In genomic region chr16:19688396-19689024, GRCh38 we compare ENCODE assay signal across 19 cellular contexts. TPM values are rescaled to one million over a fixed set of nuclear protein-coding genes. Genes with fewer than 3 reads are reported as not detected.
A peak's percentile ranks its signal among the peaks of the same experiment; 100 is the strongest.
DNase-seq lines count a peak whose midpoint lies in the region; ATAC-seq and TF ChIP-seq lines count a peak whose summit lies in the region.
"Had no signal": no experiment of that assay in that cellular context is flagged by ENCODE, and none has a peak within 500 bp of the region (broad histone marks: within the 10 kb centered on the region; RNA-seq: fewer than 3 reads in every experiment).

No MANE protein-coding gene starts in this region.

- TF ChIP-seq POLR2A in breast epithelium (IDR thresholded peaks at IDR 0.05): no peak

- no peak overlapping the region for H3K4me3 ChIP-seq in breast epithelium
- no peak overlapping the region for H3K4me3 ChIP-seq in mammary epithelial cell (replicated peaks in 1 of 3; ENCODE audit: insufficient read depth in 1 of 3, low read depth in 2 of 3, low read length in 3 of 3)
- H3K4me3 ChIP-seq in upper lobe of right lung: no peak overlapping the region
- H3K4me3 ChIP-seq: GM12878, heart right ventricle, PC-9 had no signal

- H3K27ac Mint-ChIP-seq in MCF 10A (ENCODE audit: low read depth, unreplicated experiment) (no peak overlapping the region), nephron (peak overlapping the region; percentile 16 to 52 (median 37))
- H3K27ac Mint-ChIP-seq: activated CD4-positive, alpha-beta T cell treated with anti-CD3 and anti-CD28 coated beads for 36 hours had no signal

- no peaks in the 10 kb centered on the region for H3K36me3 ChIP-seq in breast epithelium
- H3K36me3 ChIP-seq in mammary epithelial cell (ENCODE audit: insufficient read depth, low read length): no peaks in the 10 kb centered on the region
- peaks cover 51% of the 10 kb centered on the region for H3K36me3 ChIP-seq in upper lobe of right lung

- no peak overlapping the region for H3K4me2 ChIP-seq in mammary epithelial cell (ENCODE audit: insufficient read depth, low read depth, low read length)
- H3K4me2 ChIP-seq: PC-9 had no signal

- no peak overlapping the region for H3K9ac ChIP-seq in mammary epithelial cell (ENCODE audit: insufficient read depth, low read length)

- no peak overlapping the region for H2AFZ ChIP-seq in mammary epithelial cell (ENCODE audit: low read depth, low read length)
- H2AFZ ChIP-seq: PC-9 had no signal

- peaks cover 37% of the 10 kb centered on the region for H3K36me3 Mint-ChIP-seq in MCF 10A (ENCODE audit: insufficient read depth, unreplicated experiment)
- peaks cover 62% of the 10 kb centered on the region for H3K36me3 Mint-ChIP-seq in nephron (ENCODE audit: low read depth)

- POLR2A ChIA-PET in MCF 10A (lab: Yijun Ruan, JAX): interaction anchor here (2.1 kb wide), 1 partner anchor 8 kb away, joined by 5 read pairs; no protein-coding TSS in a partner anchor

- H3K4me1 ChIP-seq in breast epithelium (no peaks in the 10 kb centered on the region), mammary epithelial cell (ENCODE audit: insufficient read depth, low read length) (peaks cover 3% of the 10 kb centered on the region), upper lobe of right lung (peaks cover 5% of the 10 kb centered on the region)

- H4K20me1 ChIP-seq in mammary epithelial cell (ENCODE audit: insufficient read depth, low read length): no peaks in the 10 kb centered on the region

- no peaks in the 10 kb centered on the region for H3K27me3 Mint-ChIP-seq in MCF 10A (ENCODE audit: insufficient read depth, unreplicated experiment)
- H3K27me3 Mint-ChIP-seq in nephron (ENCODE audit: low read depth): no peaks in the 10 kb centered on the region
- H3K27me3 Mint-ChIP-seq: activated CD4-positive, alpha-beta T cell treated with anti-CD3 and anti-CD28 coated beads for 36 hours; CD4-positive, alpha-beta memory T cell had no signal

- TF ChIP-seq CTCF in breast epithelium (IDR thresholded peaks at IDR 0.05) (no peak), MCF 10A (IDR thresholded peaks at IDR 0.05; ENCODE audit: unreplicated experiment) (no peak), mammary epithelial cell (conservative IDR thresholded peaks at IDR 0.05 in 1 of 2, IDR thresholded peaks at IDR 0.05 in 1 of 2; ENCODE audit: extremely low read depth in 1 of 2, insufficient read depth in 1 of 2, low read depth in 1 of 2, low read length in 2 of 2) (no peak), nephron (IDR thresholded peaks at IDR 0.05; ENCODE audit: unreplicated experiment in 3 of 3) (no peak), upper lobe of right lung (IDR thresholded peaks at IDR 0.05) (no peak)

- peak in 1 of 2 donors; percentile 47 for DNase-seq in breast epithelium (ENCODE audit: low spot score in 2 of 2)
- no peak for DNase-seq in MCF 10A (ENCODE audit: unreplicated experiment)
- peak; percentile 2 for DNase-seq in mammary epithelial cell
- DNase-seq in upper lobe of right lung: peak; percentile 52
- DNase-seq in HT-29 (ENCODE audit: low spot score): no peak
- DNase-seq in Right ventricle myocardium inferior (ENCODE audit: missing footprints): no peak
- DNase-seq in NK-92 (lab: John Stamatoyannopoulos, UW; ENCODE audit: unreplicated experiment): no peak
- DNase-seq: activated effector memory CD4-positive, alpha-beta T cell treated with anti-CD3 and anti-CD28 coated beads, Interleukin-2, amount 50 U/mL, for 16 hours; DMS53; H9; heart right ventricle; Karpas-422; NCI-H1105 treated with DMSO at 0.1 percent for 48 hours; NCI-H526 treated with DMSO at 0.1 percent for 48 hours; PC-9 had no signal

- intact Hi-C loops in breast epithelium (cut with DNase I; ENCODE audit: low total_unique reads): no loop called here
- intact Hi-C loops in MCF 10A (cut with micrococcal nuclease): no loop called here
- intact Hi-C loops in mammary epithelial cell (cut with micrococcal nuclease): no loop called here
- intact Hi-C loops in upper lobe of right lung (cut with DNase I): no loop called here
- intact Hi-C loops in Right ventricle myocardium inferior (cut with DNase I): no loop called here

- H3K27me3 ChIP-seq in breast epithelium: no peaks in the 10 kb centered on the region
- no peaks in the 10 kb centered on the region for H3K27me3 ChIP-seq in mammary epithelial cell (ENCODE audit: insufficient read depth, low read length)
- no peaks in the 10 kb centered on the region for H3K27me3 ChIP-seq in upper lobe of right lung
- H3K27me3 ChIP-seq: heart right ventricle had no signal

- H3K4me3 Mint-ChIP-seq in MCF 10A (ENCODE audit: unreplicated experiment) (no peak overlapping the region), nephron (no peak overlapping the region)
- H3K4me3 Mint-ChIP-seq: activated CD4-positive, alpha-beta T cell treated with anti-CD3 and anti-CD28 coated beads for 36 hours; H9 had no signal

- H3K9me3 ChIP-seq in breast epithelium (no peaks in the 10 kb centered on the region), mammary epithelial cell (replicated peaks; ENCODE audit: insufficient read depth, low read length) (no peaks in the 10 kb centered on the region), upper lobe of right lung (no peaks in the 10 kb centered on the region)

- peak overlapping the region; percentile 71 to 78 for H3K27ac ChIP-seq in breast epithelium
- no peak overlapping the region for H3K27ac ChIP-seq in mammary epithelial cell (ENCODE audit: insufficient read depth, low read depth, low read length)
- no peak overlapping the region for H3K27ac ChIP-seq in upper lobe of right lung
- H3K27ac ChIP-seq: heart right ventricle, PC-9 had no signal

- CTCF ChIA-PET in MCF 10A (lab: Yijun Ruan, JAX) (interaction anchor here (0.6 to 1.0 kb wide), 2 partner anchors 105 to 1263 kb away, joined by 3 to 4 read pairs; no protein-coding TSS in a partner anchor), mammary epithelial cell (lab: Charles Lee; ENCODE audit: low non-redundant PET) (no interaction called here)

- dilution Hi-C loops in mammary epithelial cell (cut with HindIII; ENCODE audit: low sequenced_read_pairs): no loop called here

- in situ Hi-C loops in mammary epithelial cell (cut with MboI; ENCODE audit: low sequenced_read_pairs in 2 of 2): no loop called here

- 36% methylated on average over 13 of the region's 18 CpGs for WGBS in mammary epithelial cell (ENCODE audit: low coverage, missing lambda C conversion rate)

- ATAC-seq in upper lobe of right lung (no peak), Right ventricle myocardium inferior (no peak)
- ATAC-seq: activated CD4-positive, alpha-beta T cell treated with anti-CD3 and anti-CD28 coated beads for 36 hours had no signal

- BruUV-seq in MCF 10A (replicated peaks; lab: Mats Ljungman, UMichigan) (no TSS peak), mammary epithelial cell (replicated peaks; lab: Mats Ljungman, UMichigan) (no TSS peak)

- H3K79me2 ChIP-seq in mammary epithelial cell (ENCODE audit: insufficient read depth, low read length): no peaks in the 10 kb centered on the region

- H3K9me3 Mint-ChIP-seq in MCF 10A (ENCODE audit: unreplicated experiment) (no peaks in the 10 kb centered on the region), nephron (peaks cover 8% of the 10 kb centered on the region)

- H3K4me1 Mint-ChIP-seq in MCF 10A (ENCODE audit: insufficient read depth, unreplicated experiment): no peaks in the 10 kb centered on the region
- peaks cover 38% of the 10 kb centered on the region for H3K4me1 Mint-ChIP-seq in nephron

RNA-seq across cellular contexts. Expression of gene KNOP1, which starts 29.5 kb away (rescaled TPM):
- total RNA-seq in breast epithelium (10 to 100 TPM; 12.3 to 15.4 (median 13.0) TPM), MCF 10A (2022) (22.3 and 24.5 TPM in 2 replicates), mammary epithelial cell (10 to 100 TPM in 1 of 2 donors, 1 to 10 TPM in 1; 7.8 to 31.3 TPM), upper lobe of right lung (12.2 TPM), Right ventricle myocardium inferior (8.4 TPM)
- 11.6 TPM for polyA plus RNA-seq in mammary epithelial cell
- polyA minus RNA-seq in mammary epithelial cell: 16.1 TPM
- 17.0 and 19.2 TPM in 2 replicates for total RNA-seq in HT-29 (2014; rRNA removed; shearing (Covaris generic))

RNA-seq across cellular contexts. Expression of gene IQCK, which starts 29.6 kb away (rescaled TPM):
- 10 to 100 TPM; 25.9 to 63.8 (median 34.7) TPM for total RNA-seq in breast epithelium
- total RNA-seq in MCF 10A (2022): 5.9 and 8.4 TPM in 2 replicates
- 10 to 100 TPM in 1 of 2 donors, 1 to 10 TPM in 1; 5.8 to 11.0 TPM for total RNA-seq in mammary epithelial cell
- polyA plus RNA-seq in mammary epithelial cell: 6.1 TPM
- 20.5 TPM for polyA minus RNA-seq in mammary epithelial cell
- total RNA-seq in upper lobe of right lung: 7.6 TPM
- total RNA-seq in HT-29 (2014; rRNA removed; shearing (Covaris generic)): 4.3 and 5.7 TPM in 2 replicates
- 5.2 TPM for total RNA-seq in Right ventricle myocardium inferior

Comparison
In these comparisons a context has a peak if more than half of its experiments do, and no peak if none do; other contexts are left out.
1. DNase-seq: peak in mammary epithelial cell (single experiment) and upper lobe of right lung (single experiment); none in MCF 10A (single experiment), HT-29 (single experiment), Right ventricle myocardium inferior (single experiment) and NK-92 (single experiment).
2. H3K27ac ChIP-seq: peak in breast epithelium (2 of 2); none in mammary epithelial cell (single experiment) and upper lobe of right lung (single experiment).